Comparison of ENCODE assay signal across 1 cellular context in genomic region chr22:39319284-39320170, GRCh38.
TF ChIP-seq lines count a peak whose summit lies in the region.

Gene RPL3 (minus strand): TSS chr22:39319623. CDS start chr22:39319597, 26 bp downstream.

TF ChIP-seq in GM12878, 131 proteins besides CTCF, POLR2A, EP300 and RAD21 (continued from another document):
- TF ChIP-seq CEBPZ (IDR thresholded peaks at IDR 0.05; ENCODE audit: low read depth, low read length) (no peak), FOXM1 (IDR thresholded peaks at IDR 0.05; ENCODE audit: low read depth, low read length) (peak; percentile 60), RAD51 (IDR thresholded peaks at IDR 0.05) (no peak), FOXK2 (IDR thresholded peaks at IDR 0.05) (0 out of 2 replicates have a peak, but pooled peaks have one; percentile 35), HDAC2 (IDR thresholded peaks at IDR 0.05) (no peak), WRNIP1 (IDR thresholded peaks at IDR 0.05; ENCODE audit: borderline replicate concordance, low read depth, low read length) (no peak), CHD2 (IDR thresholded peaks at IDR 0.05; ENCODE audit: borderline replicate concordance, low read depth, low read length) (peak; percentile 46; the same call in 1 of the 2 replicates)
- TF ChIP-seq, protein P1, sequence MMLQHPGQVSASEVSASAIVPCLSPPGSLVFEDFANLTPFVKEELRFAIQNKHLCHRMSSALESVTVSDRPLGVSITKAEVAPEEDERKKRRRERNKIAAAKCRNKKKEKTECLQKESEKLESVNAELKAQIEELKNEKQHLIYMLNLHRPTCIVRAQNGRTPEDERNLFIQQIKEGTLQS (IDR thresholded peaks at IDR 0.05; ENCODE audit: borderline replicate concordance, extremely low read depth, low read depth, low read length) = no peak
